In the genomic region with DNA sequence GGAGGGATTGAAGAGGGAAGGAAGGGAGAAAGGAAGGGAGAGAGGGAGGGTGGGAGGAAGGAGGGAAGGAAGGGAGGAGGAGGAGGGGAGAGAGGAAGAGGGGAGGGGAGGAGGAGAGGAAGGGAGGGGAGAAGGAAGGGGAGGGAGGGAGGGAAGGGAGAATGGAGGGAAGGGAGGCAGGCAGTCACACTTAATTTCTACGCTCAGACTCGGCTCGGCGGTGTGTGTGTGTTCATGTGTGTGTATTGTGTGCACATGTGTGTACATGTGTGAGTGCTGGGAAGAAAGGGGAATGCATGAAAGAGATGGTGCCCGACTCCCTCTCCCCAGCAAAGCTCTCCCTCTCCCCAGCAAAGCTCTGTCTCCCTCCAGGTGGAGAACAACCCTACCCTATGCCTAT, we compare ENCODE assay signal across 16 cellular contexts.
DNase-seq lines count a peak whose midpoint lies in the region; ATAC-seq and TF ChIP-seq lines count a peak whose summit lies in the region.
"Had no signal": no experiment of that assay in that cellular context is flagged by ENCODE, and none has a peak within 500 bp of the region (broad histone marks: within the 10 kb centered on the region; RNA-seq: fewer than 3 reads in every experiment).

No MANE protein-coding gene starts in this region.

- in situ Hi-C loops in GM23248 (cut with MboI) = no loop called here

- DNase-seq in endodermal cell = peak; percentile 38
- no peak for DNase-seq in trophoblast cell
- DNase-seq in PC-3 = no peak
- DNase-seq in sigmoid colon = no peak
- DNase-seq in NK-92 treated with Interleukin-12 subunit alpha and Interleukin-12 subunit beta, amount 100 ng/mL, for 24 hours (lab: John Stamatoyannopoulos, UW) = no peak
- no peak for DNase-seq in GM23248
- DNase-seq: ACHN; BE2C; CD4-positive, alpha-beta memory T cell; DMS153; DMS79; GF-D8; HCEC 1CT had no signal

- H2AFZ ChIP-seq in OCI-LY3 (ENCODE audit: low read depth, low read length) (no peak overlapping the region), trophoblast cell (ENCODE audit: insufficient read depth, low read length, poor library complexity) (peak overlapping the region; percentile 13), PC-3 (ENCODE audit: low read length) (no peak overlapping the region), GM23248 (no peak overlapping the region)

- peaks cover 42% of the 10 kb centered on the region for H3K79me1 ChIP-seq in trophoblast cell (ENCODE audit: low read length)

- peak overlapping the region; percentile 72 for H2AK5ac ChIP-seq in trophoblast cell (ENCODE audit: low read length)

- H3K79me2 ChIP-seq in OCI-LY3 (ENCODE audit: low read length) = no peaks in the 10 kb centered on the region
- peaks cover 4% of the 10 kb centered on the region for H3K79me2 ChIP-seq in trophoblast cell (ENCODE audit: control insufficient read depth, insufficient read depth, low read length, poor library complexity)
- H3K79me2 ChIP-seq in PC-3 (ENCODE audit: low read length) = no peaks in the 10 kb centered on the region
- no peaks in the 10 kb centered on the region for H3K79me2 ChIP-seq in GM23248 (ENCODE audit: insufficient read depth)

- peak overlapping the region; percentile 26 for H4K8ac ChIP-seq in trophoblast cell (ENCODE audit: low read depth, low read length)

- peak overlapping the region; percentile 87 for H2BK12ac ChIP-seq in trophoblast cell (ENCODE audit: low read length)

- POLR2A ChIA-PET in PC-3 (lab: Charles Lee; ENCODE audit: unreplicated experiment) = no interaction called here

- H3K9ac ChIP-seq in OCI-LY3 (ENCODE audit: low read length) (no peak overlapping the region), endodermal cell (ENCODE audit: extremely low read depth, low read length, poor library complexity, severe bottlenecking) (no peak overlapping the region), trophoblast cell (ENCODE audit: low read length) (no peak overlapping the region), PC-3 (ENCODE audit: low read length) (no peak overlapping the region), GM23248 (no peak overlapping the region)

- ATAC-seq in PC-3 = no peak

- no peak overlapping the region for H3K27ac Mint-ChIP-seq in endodermal cell
- H3K27ac Mint-ChIP-seq: CD14-positive monocyte; CD4-positive, alpha-beta memory T cell had no signal

- H3K4me1 ChIP-seq in OCI-LY3 (ENCODE audit: low read length) (peaks cover 14% of the 10 kb centered on the region), endodermal cell (ENCODE audit: control insufficient read depth, insufficient read depth, low read length) (peaks cover 42% of the 10 kb centered on the region), mesodermal cell (ENCODE audit: control insufficient read depth, insufficient read depth, low read length, poor library complexity, severe bottlenecking) (peaks cover 52% of the 10 kb centered on the region), trophoblast cell (ENCODE audit: control insufficient read depth in 1 of 2, insufficient read depth in 2 of 2, low read length in 2 of 2) (peaks cover 57% of the 10 kb centered on the region in 2 experiments), PC-3 (ENCODE audit: insufficient read depth, low read length) (peaks cover 6% of the 10 kb centered on the region; the same call in 1 of the 2 replicates), sigmoid colon (peaks cover 0 to 31% (median 26%) of the 10 kb centered on the region in 4 donors), GM23248 (ENCODE audit: insufficient read depth) (no peaks in the 10 kb centered on the region)
- H3K4me1 ChIP-seq: BE2C had no signal

- H4K12ac ChIP-seq in trophoblast cell (ENCODE audit: low read depth, low read length) = peak overlapping the region; percentile 16

- peak overlapping the region; percentile 36 for H3K4ac ChIP-seq in trophoblast cell (ENCODE audit: low read depth, low read length)

- TF ChIP-seq POLR2A in sigmoid colon (IDR thresholded peaks at IDR 0.05) = no peak

- no peaks in the 10 kb centered on the region for H3K36me3 Mint-ChIP-seq in endodermal cell (ENCODE audit: low read depth)
- H3K36me3 Mint-ChIP-seq: CD14-positive monocyte; CD4-positive, alpha-beta memory T cell had no signal

- H3K27me3 Mint-ChIP-seq in endodermal cell (ENCODE audit: insufficient read depth) = no peaks in the 10 kb centered on the region

- H3K4me2 ChIP-seq in OCI-LY3 (ENCODE audit: low read length) (peak overlapping the region; percentile 79), trophoblast cell (ENCODE audit: low read length) (no peak overlapping the region), PC-3 (ENCODE audit: low read length) (no peak overlapping the region), GM23248 (ENCODE audit: unreplicated experiment) (no peak overlapping the region)

- H3K27me3 ChIP-seq in OCI-LY3 (ENCODE audit: low read depth, low read length) (peaks cover 41% of the 10 kb centered on the region), endodermal cell (ENCODE audit: control insufficient read depth, insufficient read depth, low read length, poor library complexity, severe bottlenecking) (no peaks in the 10 kb centered on the region), trophoblast cell (ENCODE audit: insufficient read depth, low read length) (no peaks in the 10 kb centered on the region), PC-3 (ENCODE audit: low read length) (peaks cover 16% of the 10 kb centered on the region), sigmoid colon (no peaks in the 10 kb centered on the region), GM23248 (replicated peaks; ENCODE audit: insufficient read depth) (no peaks in the 10 kb centered on the region)
- H3K27me3 ChIP-seq: BE2C had no signal

- CTCF ChIA-PET in PC-3 (lab: Charles Lee) = no interaction called here

- peak overlapping the region; percentile 79 for H2BK120ac ChIP-seq in trophoblast cell (ENCODE audit: insufficient read depth, low read length, poor library complexity)

- no peak overlapping the region for H3K4me3 Mint-ChIP-seq in endodermal cell
- H3K4me3 Mint-ChIP-seq: CD14-positive monocyte; CD4-positive, alpha-beta memory T cell had no signal

- H3K36me3 ChIP-seq in OCI-LY3 (replicated peaks; ENCODE audit: low read depth, low read length) (no peaks in the 10 kb centered on the region), endodermal cell (ENCODE audit: control insufficient read depth, insufficient read depth, low read length) (no peaks in the 10 kb centered on the region), mesodermal cell (ENCODE audit: control insufficient read depth, insufficient read depth, low read length) (no peaks in the 10 kb centered on the region), trophoblast cell (ENCODE audit: control insufficient read depth in 1 of 2, insufficient read depth in 2 of 2, low read length in 2 of 2) (no peaks in the 10 kb centered on the region), PC-3 (ENCODE audit: low read depth, low read length) (no peaks in the 10 kb centered on the region), sigmoid colon (no peaks in the 10 kb centered on the region), GM23248 (ENCODE audit: low read depth) (no peaks in the 10 kb centered on the region)
- H3K36me3 ChIP-seq: BE2C had no signal

- peak overlapping the region; percentile 0 for H3K18ac ChIP-seq in trophoblast cell (ENCODE audit: low read length)

- H3F3A ChIP-seq in PC-3 (ENCODE audit: low read length, unreplicated experiment) (no peaks in the 10 kb centered on the region), GM23248 (ENCODE audit: insufficient read depth) (no peaks in the 10 kb centered on the region)

- H3K9me3 ChIP-seq in OCI-LY3 (ENCODE audit: insufficient read depth, low read length) = no peaks in the 10 kb centered on the region
- H3K9me3 ChIP-seq in endodermal cell (ENCODE audit: control insufficient read depth, low read length) = peaks cover 8% of the 10 kb centered on the region
- H3K9me3 ChIP-seq in mesodermal cell (ENCODE audit: control insufficient read depth, low read length) = no peaks in the 10 kb centered on the region
- peaks cover 2% of the 10 kb centered on the region for H3K9me3 ChIP-seq in trophoblast cell (ENCODE audit: insufficient read depth, low read depth, low read length)
- H3K9me3 ChIP-seq in PC-3 (ENCODE audit: low read length) = no peaks in the 10 kb centered on the region
- peaks cover 0 to 3% (median 0%) of the 10 kb centered on the region in 4 donors for H3K9me3 ChIP-seq in sigmoid colon
- no peaks in the 10 kb centered on the region for H3K9me3 ChIP-seq in GM23248 (ENCODE audit: low read depth)
- H3K9me3 ChIP-seq: BE2C had no signal

- H3K27ac ChIP-seq in OCI-LY3 (ENCODE audit: low read length) = no peak overlapping the region
- no peak overlapping the region for H3K27ac ChIP-seq in endodermal cell (ENCODE audit: low read depth, low read length)
- H3K27ac ChIP-seq in mesodermal cell (ENCODE audit: low read depth, low read length, severe bottlenecking) = peak overlapping the region; percentile 59
- H3K27ac ChIP-seq in trophoblast cell (ENCODE audit: low read depth, low read length) = peak overlapping the region; percentile 7
- H3K27ac ChIP-seq in PC-3 (ENCODE audit: low read length) = no peak overlapping the region
- H3K27ac ChIP-seq in sigmoid colon = no peak overlapping the region
- no peak overlapping the region for H3K27ac ChIP-seq in GM23248

- no peak overlapping the region for H3K23ac ChIP-seq in trophoblast cell (ENCODE audit: low read length)

- 100% methylated on average over 4 of the region's 5 CpGs; no CpG with 5 or more reads in 1 of the 2 experiments for WGBS in endodermal cell (ENCODE audit: insufficient coverage in 1 of 2, insufficient read length in 1 of 2), 2 experiments
- 100% methylated on average over 4 of the region's 5 CpGs; no CpG with 5 or more reads in 1 of the 2 experiments for WGBS in mesodermal cell (ENCODE audit: insufficient coverage in 2 of 2), 2 experiments
- no CpG with 5 or more reads among the region's 5 CpGs for WGBS in trophoblast cell (ENCODE audit: extremely low coverage, insufficient coverage, insufficient read length)
- WGBS in sigmoid colon, 2 donors = 88 to 90% methylated on average over 5 of the region's 5 CpGs
- WGBS in GM23248 (ENCODE audit: low coverage in 1 of 2, low lambda C conversion rate in 2 of 2, missing lambda C conversion rate in 2 of 2), 2 experiments = 50 to 69% methylated on average over 1 to 5 of the region's 5 CpGs

- TF ChIP-seq EP300 in sigmoid colon (IDR thresholded peaks at IDR 0.05) = no peak

- H3K9me3 Mint-ChIP-seq in endodermal cell = peaks cover 8% of the 10 kb centered on the region

- H2BK5ac ChIP-seq in trophoblast cell (ENCODE audit: low read depth, low read length, poor library complexity) = peak overlapping the region; percentile 1

- no TSS peak for BruUV-seq in PC-3 (replicated peaks; lab: Mats Ljungman, UMichigan)

- H4K20me1 ChIP-seq in OCI-LY3 (ENCODE audit: insufficient read depth, low read length) = no peaks in the 10 kb centered on the region
- H4K20me1 ChIP-seq in PC-3 (ENCODE audit: low read length) = no peaks in the 10 kb centered on the region
- H4K20me1 ChIP-seq in GM23248 (ENCODE audit: insufficient read depth) = no peaks in the 10 kb centered on the region

- H3K9me2 ChIP-seq in PC-3 (replicated peaks; ENCODE audit: low read length) (no peaks in the 10 kb centered on the region), GM23248 (ENCODE audit: insufficient read depth) (no peaks in the 10 kb centered on the region)

- intact Hi-C loops in PC-3 (cut with micrococcal nuclease) = no loop called here
- intact Hi-C loops in sigmoid colon (cut with DNase I) = no loop called here

- no peak for TF ChIP-seq CTCF in OCI-LY3 (IDR thresholded peaks at IDR 0.05; ENCODE audit: low read depth, low read length)
- TF ChIP-seq CTCF in endodermal cell (conservative IDR thresholded peaks at IDR 0.05) = no peak
- TF ChIP-seq CTCF in PC-3 (conservative IDR thresholded peaks at IDR 0.05; ENCODE audit: low read depth, low read length) = no peak
- TF ChIP-seq CTCF in sigmoid colon (IDR thresholded peaks at IDR 0.05) = no peak

- H4K91ac ChIP-seq in trophoblast cell (ENCODE audit: low read depth, low read length) = peak overlapping the region; percentile 25

- peaks cover 57% of the 10 kb centered on the region for H3K4me1 Mint-ChIP-seq in endodermal cell
- H3K4me1 Mint-ChIP-seq: CD14-positive monocyte; CD4-positive, alpha-beta memory T cell had no signal

- peak overlapping the region; percentile 64 for H3K4me3 ChIP-seq in OCI-LY3 (ENCODE audit: low read length)
- no peak overlapping the region for H3K4me3 ChIP-seq in endodermal cell (ENCODE audit: low read length)
- H3K4me3 ChIP-seq in mesodermal cell (ENCODE audit: extremely low read depth, insufficient read depth, low read length, poor library complexity, severe bottlenecking) = no peak overlapping the region
- H3K4me3 ChIP-seq in trophoblast cell (ENCODE audit: low read depth, low read length) = no peak overlapping the region
- H3K4me3 ChIP-seq in PC-3 (ENCODE audit: low read length) = no peak overlapping the region
- H3K4me3 ChIP-seq in sigmoid colon = no peak overlapping the region
- no peak overlapping the region for H3K4me3 ChIP-seq in GM23248

- peak overlapping the region; percentile 74 for H3K14ac ChIP-seq in trophoblast cell (ENCODE audit: low read length)

Comparison
In these comparisons a context has a peak if more than half of its experiments do, and no peak if none do; other contexts are left out.
1. H3K27ac ChIP-seq: peak in mesodermal cell (single experiment) and trophoblast cell (single experiment); none in OCI-LY3 (single experiment), endodermal cell (single experiment), PC-3 (single experiment), sigmoid colon (0 of 4) and GM23248 (single experiment).